Comparison of ENCODE assay signal across 11 cellular contexts in the genomic region with DNA sequence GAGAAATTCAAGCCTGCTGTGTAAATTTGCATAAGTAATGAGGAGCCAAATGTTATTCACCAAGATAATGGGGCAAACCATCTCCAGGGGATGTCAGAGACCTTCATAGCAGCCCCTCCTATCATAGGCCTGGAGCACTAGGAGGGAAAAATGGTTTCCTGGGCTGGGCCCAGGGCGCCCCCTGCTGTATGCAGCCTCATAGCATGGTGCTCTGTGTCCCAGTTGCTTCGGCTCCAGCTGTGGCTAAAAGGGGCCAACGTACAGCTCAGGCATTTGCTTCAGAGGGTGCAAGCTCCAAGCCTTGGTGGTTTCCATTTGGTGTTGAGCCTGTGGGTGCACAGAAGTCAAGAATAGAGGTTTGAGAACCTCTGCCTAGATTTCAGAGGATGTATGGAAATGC.
DNase-seq lines count a peak whose midpoint lies in the region; ATAC-seq, FAIRE-seq and TF ChIP-seq lines count a peak whose summit lies in the region.
"Had no signal": no experiment of that assay in that cellular context is flagged by ENCODE, and none has a peak within 500 bp of the region (broad histone marks: within the 10 kb centered on the region; RNA-seq: fewer than 3 reads in every experiment).

No MANE protein-coding gene starts in this region.

- H2AFZ ChIP-seq in H1 (ENCODE audit: low read length): no peak overlapping the region

- in situ Hi-C loops in KBM-7 (cut with MboI; ENCODE audit: low pct_unique_long_range_greater_than_20kb, low sequenced_read_pairs) (no loop called here), transverse colon (cut with MboI; ENCODE audit: low pct_ligation_motif_present in 1 of 4, low pct_unique_long_range_greater_than_20kb in 1 of 4, low sequenced_read_pairs in 3 of 4) (no loop called here)

- no peak overlapping the region for H2BK12ac ChIP-seq in H1 (ENCODE audit: low read depth, low read length)

- no peaks in the 10 kb centered on the region for H3K23me2 ChIP-seq in H1 (ENCODE audit: low read depth, low read length)

- FAIRE-seq in H1 (lab: Jason Lieb, UNC): no peak

- H2BK15ac ChIP-seq in H1 (ENCODE audit: low read length): no peak overlapping the region

- H2AK5ac ChIP-seq in H1 (ENCODE audit: low read depth, low read length): no peak overlapping the region

- no peak overlapping the region for H3K27ac ChIP-seq in H1 (ENCODE audit: low read depth, low read length)
- H3K27ac ChIP-seq in transverse colon: no peak overlapping the region
- H3K27ac ChIP-seq in tibial nerve: no peak overlapping the region
- H3K27ac ChIP-seq: heart left ventricle had no signal

- POLR2A ChIA-PET in H1 (lab: Charles Lee; ENCODE audit: partially characterized antibody): no interaction called here

- no peak overlapping the region for H3K56ac ChIP-seq in H1 (replicated peaks; ENCODE audit: insufficient read length, low read depth, low read length)

- no peaks in the 10 kb centered on the region for H3K4me1 ChIP-seq in H1 (replicated peaks in 1 of 4; ENCODE audit: control insufficient read depth in 3 of 4, insufficient read depth in 4 of 4, low read length in 3 of 4)
- H3K4me1 ChIP-seq in transverse colon: no peaks in the 10 kb centered on the region
- H3K4me1 ChIP-seq in tibial nerve: no peaks in the 10 kb centered on the region
- H3K4me1 ChIP-seq: heart left ventricle had no signal

- ATAC-seq in left ventricle myocardium superior: no peak
- no peak for ATAC-seq in GM18873 (IDR thresholded peaks at IDR 0.05; ENCODE audit: low FRiP score, unreplicated experiment)
- ATAC-seq: heart left ventricle had no signal

- DNase-seq in left ventricle myocardium superior: peak; percentile 26
- DNase-seq in cardiac septum (ENCODE audit: low spot score): no peak
- DNase-seq in KBM-7: peak; percentile 27
- DNase-seq in H1 (ENCODE audit: low read depth in 1 of 2, low spot score in 2 of 2): no peak
- peak; percentile 11 for DNase-seq in transverse colon
- no peak for DNase-seq in tibial nerve (ENCODE audit: low spot score in 2 of 2)
- DNase-seq in GM03348 (ENCODE audit: low spot score): no peak
- DNase-seq: heart left ventricle, occipital lobe, RPMI8226 had no signal

- H3K14ac ChIP-seq in H1 (ENCODE audit: insufficient read length): no peak overlapping the region

- H3K4me2 ChIP-seq in H1 (ENCODE audit: insufficient read depth in 1 of 2, low read depth in 2 of 2, low read length in 2 of 2): no peak overlapping the region

- H2BK20ac ChIP-seq in H1 (ENCODE audit: low read length): no peak overlapping the region

- no peak overlapping the region for H4K91ac ChIP-seq in H1 (replicated peaks; ENCODE audit: insufficient read length, low read length)

- TF ChIP-seq CTCF in H1 (IDR thresholded peaks at IDR 0.05; ENCODE audit: control extremely low read depth in 1 of 3, insufficient read depth in 1 of 3, low read depth in 1 of 3, low read length in 3 of 3) (peak; percentile 19 to 30 (median 23); a peak in 3 of 4 replicates), transverse colon (IDR thresholded peaks at IDR 0.05) (no peak), tibial nerve (IDR thresholded peaks at IDR 0.05) (peak in 1 of 5 experiments; percentile 11)

- H4K5ac ChIP-seq in H1 (ENCODE audit: insufficient read length, low read depth, low read length): no peak overlapping the region

- TF ChIP-seq POLR2A in H1 (IDR thresholded peaks at IDR 0.05; ENCODE audit: control extremely low read depth in 1 of 2, low read depth in 2 of 2, low read length in 2 of 2) (no peak), transverse colon (IDR thresholded peaks at IDR 0.05) (no peak), tibial nerve (IDR thresholded peaks at IDR 0.05) (no peak)

- no peak overlapping the region for H3K23ac ChIP-seq in H1 (ENCODE audit: insufficient read length)

- H3K9me3 ChIP-seq in H1 (ENCODE audit: insufficient read depth in 2 of 2, low read depth in 1 of 2, low read length in 1 of 2): no peaks in the 10 kb centered on the region
- no peaks in the 10 kb centered on the region for H3K9me3 ChIP-seq in transverse colon
- H3K9me3 ChIP-seq in tibial nerve: no peaks in the 10 kb centered on the region
- H3K9me3 ChIP-seq: heart left ventricle had no signal

- no peak overlapping the region for H2BK120ac ChIP-seq in H1 (replicated peaks; ENCODE audit: low read depth, low read length)

- H3K4ac ChIP-seq in H1 (replicated peaks; ENCODE audit: insufficient read length, low read depth, low read length): no peak overlapping the region

- CTCF ChIA-PET in H1 (lab: Charles Lee; ENCODE audit: partially characterized antibody): interaction anchor here (0.5 to 1.5 kb wide), 2 partner anchors 10 to 35 kb away, joined by 3 read pairs; no protein-coding TSS in a partner anchor

- no peak overlapping the region for H3K18ac ChIP-seq in H1 (ENCODE audit: extremely low read depth, low read length)

- H3K4me3 ChIP-seq in H1 (ENCODE audit: extremely low read depth in 1 of 4, insufficient read depth in 2 of 4, low read depth in 3 of 4, low read length in 4 of 4): no peak overlapping the region
- no peak overlapping the region for H3K4me3 ChIP-seq in transverse colon
- H3K4me3 ChIP-seq in tibial nerve: no peak overlapping the region
- H3K4me3 ChIP-seq: heart left ventricle had no signal

- no peaks in the 10 kb centered on the region for H3K79me1 ChIP-seq in H1 (ENCODE audit: low read depth, low read length)

- WGBS in H1 (ENCODE audit: extremely low coverage in 1 of 2, insufficient coverage in 1 of 2, insufficient read length in 1 of 2, insufficient replicate concordance in 2 of 2, low coverage in 1 of 2, low lambda C conversion rate in 2 of 2, missing lambda C conversion rate in 1 of 2), 2 experiments: 100% methylated on average over 1 of the region's 3 CpGs; no CpG with 5 or more reads in 1 of the 2 experiments
- WGBS in transverse colon (ENCODE audit: low coverage in 1 of 2), 2 donors: 79% methylated on average over 3 of the region's 3 CpGs; no CpG with 5 or more reads in 1 of the 2 donors
- 78% methylated on average over 3 of the region's 3 CpGs; no CpG with 5 or more reads in 1 of the 2 donors for WGBS in tibial nerve, 2 donors

- intact Hi-C loops in left ventricle myocardium superior (cut with micrococcal nuclease): no loop called here
- intact Hi-C loops in cardiac septum (cut with DNase I): no loop called here
- intact Hi-C loops in transverse colon (cut with DNase I; ENCODE audit: low total_unique reads): no loop called here

- no peak overlapping the region for H3K9ac ChIP-seq in H1 (replicated peaks in 1 of 4; ENCODE audit: extremely low read depth in 1 of 4, low read depth in 3 of 4, low read length in 3 of 4)

- no peak overlapping the region for H2BK5ac ChIP-seq in H1 (ENCODE audit: low read depth, low read length)

- no peaks in the 10 kb centered on the region for H3K36me3 ChIP-seq in H1 (ENCODE audit: control insufficient read depth in 2 of 4, insufficient read depth in 4 of 4, low read length in 3 of 4)
- H3K36me3 ChIP-seq in transverse colon: no peaks in the 10 kb centered on the region
- no peaks in the 10 kb centered on the region for H3K36me3 ChIP-seq in tibial nerve
- H3K36me3 ChIP-seq: heart left ventricle had no signal

- H3K79me2 ChIP-seq in H1 (ENCODE audit: control insufficient read depth in 1 of 2, insufficient read depth in 2 of 2, low read length in 2 of 2): no peaks in the 10 kb centered on the region

- TF ChIP-seq EP300 in H1 (IDR thresholded peaks at IDR 0.05; ENCODE audit: borderline replicate concordance in 1 of 2, low read depth in 2 of 2, low read length in 2 of 2) (no peak), transverse colon (IDR thresholded peaks at IDR 0.05; ENCODE audit: low read depth) (no peak), tibial nerve (IDR thresholded peaks at IDR 0.05) (no peak)

- H4K20me1 ChIP-seq in H1 (replicated peaks in 1 of 2; ENCODE audit: control insufficient read depth in 1 of 2, insufficient read depth in 2 of 2, low read length in 2 of 2): no peaks in the 10 kb centered on the region

- TF ChIP-seq RAD21 in H1 (IDR thresholded peaks at IDR 0.05 in 1 of 2, conservative IDR thresholded peaks at IDR 0.05 in 1 of 2; ENCODE audit: low read depth in 2 of 2, low read length in 2 of 2): peak; percentile 50 to 59

- H4K8ac ChIP-seq in H1 (ENCODE audit: extremely low read depth, insufficient read depth, low read length): no peak overlapping the region

- H3K27me3 ChIP-seq in H1 (replicated peaks in 1 of 4; ENCODE audit: control insufficient read depth in 3 of 4, extremely low read depth in 1 of 4, insufficient read depth in 3 of 4, low read length in 3 of 4): no peaks in the 10 kb centered on the region
- H3K27me3 ChIP-seq in transverse colon: no peaks in the 10 kb centered on the region
- peaks cover 0 to 27% of the 10 kb centered on the region in 2 donors for H3K27me3 ChIP-seq in tibial nerve

TF ChIP-seq in H1, 55 proteins besides CTCF, POLR2A, EP300 and RAD21:
- TF ChIP-seq CBX5 (IDR thresholded peaks at IDR 0.05; ENCODE audit: low read depth, low read length): no peak
- TF ChIP-seq CHD2 (IDR thresholded peaks at IDR 0.05; ENCODE audit: low read length): no peak
- TF ChIP-seq SIN3A (conservative IDR thresholded peaks at IDR 0.05 in 1 of 2, IDR thresholded peaks at IDR 0.05 in 1 of 2; ENCODE audit: low read depth in 1 of 2, low read length in 2 of 2): no peak
- no peak for TF ChIP-seq CBX8 (IDR thresholded peaks at IDR 0.05; ENCODE audit: borderline replicate concordance, low read depth, low read length)
- no peak for TF ChIP-seq CREB1 (IDR thresholded peaks at IDR 0.05)
- no peak for TF ChIP-seq SP1 (IDR thresholded peaks at IDR 0.05; ENCODE audit: low read depth, low read length)
- no peak for TF ChIP-seq SP4 (IDR thresholded peaks at IDR 0.05; ENCODE audit: low read length)
TF ChIP-seq in H1: peak in this region for 0.

Comparison
In these comparisons a context has a peak if more than half of its experiments do, and no peak if none do; other contexts are left out.
1. DNase-seq: peak in left ventricle myocardium superior (single experiment), KBM-7 (single experiment) and transverse colon (single experiment); none in cardiac septum (single experiment), H1 (0 of 2), tibial nerve (0 of 2) and GM03348 (single experiment).
2. CTCF ChIP-seq: peak in H1 (3 of 3); none in transverse colon (0 of 5).